Comparison of ENCODE assay signal across 8 cellular contexts in the genomic region with DNA sequence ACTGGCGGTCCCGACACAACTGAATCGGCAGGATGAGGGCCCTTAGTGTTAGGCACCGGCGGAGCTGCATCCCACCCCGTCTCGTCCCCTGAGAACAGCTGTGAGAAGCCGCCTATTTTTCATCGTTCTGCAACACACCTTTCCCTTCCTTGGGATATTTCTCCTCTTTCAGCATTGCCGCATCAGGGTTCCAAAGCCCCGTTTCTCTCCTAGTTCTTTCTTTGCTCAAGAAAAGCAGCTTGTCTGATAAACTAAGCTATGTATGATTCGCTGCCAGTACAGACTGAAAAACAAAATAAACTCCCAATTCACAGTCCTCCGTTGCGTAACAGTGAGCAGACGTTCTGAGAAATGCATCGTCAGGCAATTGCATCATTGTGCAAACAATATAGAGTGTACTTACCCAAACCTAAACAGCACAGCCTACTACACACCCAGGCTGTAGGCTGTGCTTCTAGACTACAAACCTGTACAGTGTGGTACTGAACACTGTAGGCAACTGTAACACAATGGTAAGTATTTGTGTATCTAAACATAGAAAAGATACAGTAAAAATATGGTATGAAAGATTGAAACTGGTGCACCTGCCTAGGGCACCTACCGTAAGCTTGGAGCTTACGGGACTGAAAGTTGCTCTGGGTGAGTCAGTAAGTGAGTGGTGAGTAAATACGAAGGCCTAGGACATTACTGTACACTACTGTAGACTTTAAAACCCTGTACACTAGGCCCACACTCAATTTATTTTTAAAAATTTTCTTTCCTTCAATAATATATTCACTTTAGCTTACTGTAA. TPM values are rescaled to one million over a fixed set of nuclear protein-coding genes. Genes with fewer than 3 reads are reported as not detected.
DNase-seq lines count a peak whose midpoint lies in the region; ATAC-seq and TF ChIP-seq lines count a peak whose summit lies in the region.

No MANE protein-coding gene starts in this region.

- no peaks in the 10 kb centered on the region for H3K9me3 Mint-ChIP-seq in activated T-helper 2 cell treated with anti-CD3 and anti-CD28 coated beads, Interferon-gamma antibody, Interleukin-2, Interleukin-4, amounts not matched to agents 10 μg/mL and 5 μg/mL and 100 μg/mL, durations not matched to agents 14 hours and 24 hours and 36 hours

- peaks cover 10% of the 10 kb centered on the region for H3K27me3 ChIP-seq in iPS-18a (ENCODE audit: control insufficient read depth, insufficient read depth, low read length)

- no peak overlapping the region for H3K9ac ChIP-seq in iPS-18a (ENCODE audit: low read length)

- intact Hi-C loops in activated T-helper 2 cell treated with anti-CD3 and anti-CD28 coated beads, Interferon-gamma antibody, Interleukin-2, Interleukin-4, amounts not matched to agents 10 μg/mL and 5 μg/mL and 100 μg/mL, durations not matched to agents 14 hours and 24 hours and 36 hours (cut with micrococcal nuclease) = loop anchor here (1.0 to 5.0 kb wide), 3 partner anchors 8 to 246 kb away; no protein-coding TSS in a partner anchor

- peak; percentile 4 for ATAC-seq in HG03354 (IDR thresholded peaks at IDR 0.05; ENCODE audit: poor library complexity, severe bottlenecking, unreplicated experiment)

- H3K9me3 ChIP-seq in iPS-18a (ENCODE audit: control insufficient read depth, low read depth, low read length) = no peaks in the 10 kb centered on the region

- no peaks in the 10 kb centered on the region for H3K36me3 ChIP-seq in iPS-18a (ENCODE audit: control insufficient read depth, low read depth, low read length)

- H3K4me1 ChIP-seq in iPS-18a (ENCODE audit: control insufficient read depth, low read depth, low read length) = peaks cover 4% of the 10 kb centered on the region

- peak overlapping the region; percentile 86 for H3K4me3 Mint-ChIP-seq in activated T-helper 2 cell treated with anti-CD3 and anti-CD28 coated beads, Interferon-gamma antibody, Interleukin-2, Interleukin-4, amounts not matched to agents 10 μg/mL and 5 μg/mL and 100 μg/mL, durations not matched to agents 14 hours and 24 hours and 36 hours (ENCODE audit: low read depth)

- peaks cover 19% of the 10 kb centered on the region for H3K27me3 Mint-ChIP-seq in activated T-helper 2 cell treated with anti-CD3 and anti-CD28 coated beads, Interferon-gamma antibody, Interleukin-2, Interleukin-4, amounts not matched to agents 10 μg/mL and 5 μg/mL and 100 μg/mL, durations not matched to agents 14 hours and 24 hours and 36 hours (ENCODE audit: low read depth)

- H3K27ac ChIP-seq in 22Rv1 (no peak overlapping the region), iPS-18a (ENCODE audit: low read length) (no peak overlapping the region)

- no peaks in the 10 kb centered on the region for H3K36me3 Mint-ChIP-seq in activated T-helper 2 cell treated with anti-CD3 and anti-CD28 coated beads, Interferon-gamma antibody, Interleukin-2, Interleukin-4, amounts not matched to agents 10 μg/mL and 5 μg/mL and 100 μg/mL, durations not matched to agents 14 hours and 24 hours and 36 hours (ENCODE audit: low read depth)

- no peak for DNase-seq in activated T-helper 2 cell treated with anti-CD3 and anti-CD28 coated beads, Interferon-gamma antibody, Interleukin-2, Interleukin-4, amounts not matched to agents 10 μg/mL and 5 μg/mL and 100 μg/mL, durations not matched to agents 14 hours and 24 hours and 36 hours (ENCODE audit: low spot score)
- DNase-seq in stromal cell of bone marrow (ENCODE audit: low read depth) = peak; percentile 65
- DNase-seq in anterior cingulate cortex (lab: John Stamatoyannopoulos, UW) = no peak
- DNase-seq in amygdala (lab: John Stamatoyannopoulos, UW) = no peak
- no peak for DNase-seq in activated CD8-positive, alpha-beta memory T cell treated with anti-CD3 and anti-CD28 coated beads, Interleukin-2, amount 50 U/mL, for 4 hours

- no peak overlapping the region for H3K27ac Mint-ChIP-seq in activated T-helper 2 cell treated with anti-CD3 and anti-CD28 coated beads, Interferon-gamma antibody, Interleukin-2, Interleukin-4, amounts not matched to agents 10 μg/mL and 5 μg/mL and 100 μg/mL, durations not matched to agents 14 hours and 24 hours and 36 hours

- peaks cover 4% of the 10 kb centered on the region for H3K4me1 Mint-ChIP-seq in activated T-helper 2 cell treated with anti-CD3 and anti-CD28 coated beads, Interferon-gamma antibody, Interleukin-2, Interleukin-4, amounts not matched to agents 10 μg/mL and 5 μg/mL and 100 μg/mL, durations not matched to agents 14 hours and 24 hours and 36 hours (ENCODE audit: low read depth)

- H3K4me3 ChIP-seq in iPS-18a (ENCODE audit: low read length) = peak overlapping the region; percentile 98

- TF ChIP-seq CTCF in 22Rv1 (IDR thresholded peaks at IDR 0.05) = peak; percentile 4

RNA-seq across cellular contexts. Expression of a gene that starts 8.9 kb away (rescaled TPM):
- total RNA-seq in activated T-helper 2 cell treated with anti-CD3 and anti-CD28 coated beads, Interferon-gamma antibody, Interleukin-2, Interleukin-4, amounts not matched to agents 10 μg/mL and 5 μg/mL and 100 μg/mL, durations not matched to agents 14 hours and 24 hours and 36 hours = 0.28 and 1.1 TPM in 2 replicates
